ENCODE assay signal across 8 cellular contexts in the genomic region with DNA sequence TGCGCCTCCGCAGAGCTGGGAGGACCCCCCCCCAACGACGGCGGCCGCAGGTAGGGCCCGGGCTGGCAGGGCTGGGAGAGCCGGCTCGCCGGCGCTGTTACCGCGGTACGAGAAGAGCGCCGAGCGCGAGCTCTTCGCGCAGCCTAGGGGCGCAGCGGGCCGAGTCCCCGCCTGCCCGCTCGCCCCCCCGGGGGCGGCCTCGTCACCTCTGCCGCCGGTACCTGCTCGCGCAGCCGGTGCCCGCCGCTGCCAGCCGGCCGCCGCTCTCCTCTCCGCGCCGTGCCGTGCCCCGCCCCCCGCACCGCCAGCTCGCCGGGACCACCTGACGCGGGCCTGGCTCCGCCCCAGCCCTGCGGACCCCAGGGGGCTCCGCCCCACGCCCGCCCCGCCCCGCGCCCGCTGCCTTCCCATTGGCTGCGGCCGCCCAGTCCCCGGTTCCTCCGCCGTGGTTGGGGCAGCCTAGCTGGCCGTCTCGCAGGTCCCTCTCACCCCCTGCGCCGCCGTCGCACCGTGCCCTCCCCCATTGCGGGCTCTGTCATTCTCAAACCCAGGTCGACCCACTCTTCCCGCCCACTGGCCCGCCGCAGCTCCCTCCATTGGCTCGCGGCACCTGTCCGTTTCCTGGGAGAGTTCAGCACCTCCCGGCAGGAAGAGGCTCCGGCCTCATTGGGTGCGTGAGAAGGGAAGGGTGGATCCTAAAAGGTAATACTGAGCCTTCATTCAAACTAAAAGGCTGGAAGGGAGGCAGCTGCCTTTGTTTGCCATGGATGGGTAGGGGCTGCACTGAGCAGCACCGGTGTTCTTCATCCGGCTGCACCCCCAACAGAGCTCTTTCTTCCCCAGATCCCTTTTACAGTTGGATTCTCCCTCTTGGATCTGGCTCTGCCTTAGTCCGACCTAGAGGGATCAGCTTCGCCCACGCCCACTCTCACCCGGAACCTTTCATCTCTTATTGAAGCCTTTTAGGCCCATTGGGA. TPM values are rescaled to one million over a fixed set of nuclear protein-coding genes. Genes with fewer than 3 reads are reported as not detected.
DNase-seq lines count a peak whose midpoint lies in the region; ATAC-seq and TF ChIP-seq lines count a peak whose summit lies in the region.

A gene (minus strand): TSS at position 276 of the 977 bp plus-strand sequence. CDS start 342 bp downstream, outside the sequence.

- H3K4me3 Mint-ChIP-seq in T-helper 17 cell = no peak within 1 kb of the TSS

- peak within 1 kb of the TSS; percentile 79 for H3K27ac Mint-ChIP-seq in T-helper 17 cell

- no peak for TF ChIP-seq EP300 in sigmoid colon (IDR thresholded peaks at IDR 0.05)

- H3K4me1 Mint-ChIP-seq in T-helper 17 cell = peaks cover 16% of the 10 kb centered on the region

- peak; percentile 99 for DNase-seq in NCI-H1694 (lab: John Stamatoyannopoulos, UW)
- DNase-seq in T-helper 17 cell = peak; percentile 66 to 94 (median 93)
- DNase-seq in astrocyte of the cerebellum (ENCODE audit: low read depth) = peak; percentile 54
- DNase-seq in iPS DF 19.7 (ENCODE audit: low read depth, low spot score) = peak; percentile 92
- DNase-seq in sigmoid colon = peak; percentile 77
- DNase-seq in GF-D8 (lab: John Stamatoyannopoulos, UW) = no peak

- ATAC-seq in GM18502 (IDR thresholded peaks at IDR 0.05; ENCODE audit: poor library complexity, unreplicated experiment) (peak; percentile 86), HG02885 (IDR thresholded peaks at IDR 0.05; ENCODE audit: poor library complexity, unreplicated experiment) (peak; percentile 87), T-helper 17 cell (peak; percentile 86)

- peak within 1 kb of the TSS; percentile 62 for H3K4me3 ChIP-seq in astrocyte of the cerebellum (ENCODE audit: low read depth, low read length)
- H3K4me3 ChIP-seq in sigmoid colon = peak within 1 kb of the TSS; percentile 29 to 80 (median 66)

- in situ Hi-C loops in astrocyte of the cerebellum (cut with HindIII; ENCODE audit: low sequenced_read_pairs) = no loop called here

- peaks cover 3 to 45% (median 36%) of the 10 kb centered on the region in 3 donors for H3K27me3 ChIP-seq in sigmoid colon

- peak within 1 kb of the TSS in 3 of 4 donors; percentile 56 to 79 (median 57) for H3K27ac ChIP-seq in sigmoid colon

- peaks cover 0 to 21% (median 16%) of the 10 kb centered on the region in 4 donors for H3K4me1 ChIP-seq in sigmoid colon

- no peaks in the 10 kb centered on the region for H3K9me3 ChIP-seq in T-helper 17 cell (ENCODE audit: control insufficient read depth, low read length, poor library complexity, severe bottlenecking)
- no peaks in the 10 kb centered on the region for H3K9me3 ChIP-seq in sigmoid colon

- H3K36me3 Mint-ChIP-seq in T-helper 17 cell (ENCODE audit: low read depth) = no peaks in the 10 kb centered on the region

- H3K27me3 Mint-ChIP-seq in T-helper 17 cell = no peaks in the 10 kb centered on the region

- TF ChIP-seq CTCF in astrocyte of the cerebellum (IDR thresholded peaks at IDR 0.05; ENCODE audit: low read depth, low read length, missing control alignments) = no peak
- TF ChIP-seq CTCF in sigmoid colon (IDR thresholded peaks at IDR 0.05) = no peak

- no peak for TF ChIP-seq POLR2A in sigmoid colon (IDR thresholded peaks at IDR 0.05)

- H3K36me3 ChIP-seq in sigmoid colon = no peaks in the 10 kb centered on the region

- intact Hi-C loops in sigmoid colon (cut with DNase I) = no loop called here

- 1% methylated on average over 88 of the region's 88 CpGs for WGBS in sigmoid colon, 2 donors

RNA-seq across cellular contexts. Expression of the gene that starts here (rescaled TPM):
- 1 to 10 TPM; 7.7 to 9.1 TPM for total RNA-seq in T-helper 17 cell
- under 1 TPM; 0.36 to 0.66 (median 0.48) TPM for total RNA-seq in sigmoid colon
- 1 to 10 TPM in 2 of 3 donors, under 1 TPM in 1; 0.60 to 4.7 (median 1.6) TPM for polyA plus RNA-seq in sigmoid colon

Comparison
In these comparisons a context has a peak if more than half of its experiments do, and no peak if none do; other contexts are left out.
1. RNA of the gene that starts here (total RNA-seq): 7.7 to 9.1 TPM in T-helper 17 cell; 0.36 to 0.66 TPM in sigmoid colon; every median in the first group is over 4 times any median in the second.
2. Peak in every context shown above with its lines, with median percentiles within 50 percentile points of each other: ATAC-seq.